8 cellular contexts compared by ENCODE assay signal in the genomic region with DNA sequence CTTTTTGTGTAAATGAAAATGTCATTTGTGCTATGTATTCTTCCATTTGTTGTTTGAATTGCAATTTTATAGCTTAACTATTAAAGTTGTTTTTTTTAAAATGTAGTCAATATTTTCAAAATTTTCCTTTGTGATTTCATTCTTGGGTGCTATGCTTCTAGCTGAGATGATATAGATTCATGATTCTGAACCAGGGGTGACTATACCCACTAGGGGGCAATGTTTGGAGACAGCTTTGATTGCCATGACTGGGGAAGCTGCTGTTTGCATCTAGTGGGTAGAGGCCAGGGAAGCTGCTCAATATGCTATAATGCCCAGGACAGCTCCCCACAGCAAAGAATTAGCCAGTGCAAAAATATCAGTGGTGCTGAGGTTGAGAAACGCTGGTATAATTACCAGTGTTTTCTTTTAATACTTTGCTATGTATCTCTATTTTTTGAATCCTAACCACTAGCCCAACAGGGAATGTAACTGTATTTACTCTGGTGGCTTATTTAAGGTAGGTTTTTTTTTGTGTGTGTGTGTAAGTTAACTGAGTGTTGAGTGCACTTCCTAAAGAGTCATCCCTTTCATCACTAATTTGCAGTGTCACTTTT.
DNase-seq lines count a peak whose midpoint lies in the region; ATAC-seq and TF ChIP-seq lines count a peak whose summit lies in the region.

No MANE protein-coding gene starts in this region.

- intact Hi-C loops in Caco-2 (cut with micrococcal nuclease; ENCODE audit: unreplicated experiment) = loop anchor here (2.0 to 10.0 kb wide), 3 partner anchors 85 to 263 kb away; a partner anchor contains a TSS
- intact Hi-C loops in adrenal gland (cut with DNase I) = no loop called here

- peak in 1 of 2 experiments; percentile 58 for TF ChIP-seq CTCF in Caco-2 (IDR thresholded peaks at IDR 0.05; ENCODE audit: insufficient read depth in 1 of 2, low read depth in 1 of 2, low read length in 1 of 2, severe bottlenecking in 1 of 2, unreplicated experiment in 1 of 2)
- TF ChIP-seq CTCF in adrenal gland (IDR thresholded peaks at IDR 0.05) = peak; percentile 44 to 66 (median 54)

- no peak overlapping the region for H3K27ac Mint-ChIP-seq in Caco-2 (ENCODE audit: unreplicated experiment)

- no peak for TF ChIP-seq POLR2A in adrenal gland (IDR thresholded peaks at IDR 0.05)

- H3K9me3 ChIP-seq in Caco-2 (no peaks in the 10 kb centered on the region), adrenal gland (replicated peaks in 1 of 3) (no peaks in the 10 kb centered on the region)

- peak; percentile 30 to 55 for DNase-seq in Caco-2
- peak; percentile 12 for DNase-seq in NCI-H524 treated with DMSO at 0.1 percent for 48 hours (lab: John Stamatoyannopoulos, UW)
- DNase-seq in adrenal gland = peak in 6 of 7 donors; percentile 25 to 65 (median 44)
- DNase-seq in hippocampal formation (lab: John Stamatoyannopoulos, UW) = peak; percentile 30 to 65
- DNase-seq in stimulated activated CD4-positive, alpha-beta T cell treated with anti-CD3 and anti-CD28 coated beads, TNF-alpha, amount 100 ng/mL, for 48 hours (ENCODE audit: low read depth in 3 of 3) = peak in 2 of 3 donors; percentile 5 to 11
- DNase-seq in activated effector memory CD4-positive, alpha-beta T cell treated with anti-CD3 and anti-CD28 coated beads, Interleukin-2, amount 50 U/mL, for 16 hours = no peak

- no peak overlapping the region for H3K4me3 Mint-ChIP-seq in Caco-2 (ENCODE audit: unreplicated experiment)

- no peaks in the 10 kb centered on the region for H3K36me3 Mint-ChIP-seq in Caco-2 (ENCODE audit: insufficient read depth, unreplicated experiment)

- no peaks in the 10 kb centered on the region for H3K9me3 Mint-ChIP-seq in Caco-2 (ENCODE audit: unreplicated experiment)

- no peak overlapping the region for H3K27ac ChIP-seq in adrenal gland

- H3K4me3 ChIP-seq in Caco-2 (ENCODE audit: low read depth, low read length) = no peak overlapping the region
- H3K4me3 ChIP-seq in adrenal gland = no peak overlapping the region

- WGBS in adrenal gland, 4 donors = 32 to 54% (median 36%) methylated on average over 1 of the region's 1 CpG

- ATAC-seq in GM19328 (IDR thresholded peaks at IDR 0.05; ENCODE audit: unreplicated experiment) (peak; percentile 81), HG03575 (IDR thresholded peaks at IDR 0.05; ENCODE audit: extremely low read depth, insufficient number of reproducible peaks, low FRiP score, unreplicated experiment) (peak; percentile 77)

- H3K36me3 ChIP-seq in Caco-2 (ENCODE audit: control insufficient read depth, insufficient read depth, low read length) = no peaks in the 10 kb centered on the region
- peaks cover 0 to 11% of the 10 kb centered on the region in 2 donors for H3K36me3 ChIP-seq in adrenal gland (replicated peaks in 1 of 2)

- no peaks in the 10 kb centered on the region for H3K4me1 Mint-ChIP-seq in Caco-2 (ENCODE audit: low read depth, unreplicated experiment)

- no TSS peak for BruUV-seq in Caco-2 (replicated peaks; lab: Mats Ljungman, UMichigan)

- POLR2A ChIA-PET in Caco-2 (lab: Charles Lee) = interaction anchor here (0.8 kb wide), 1 partner anchor 181 kb away, joined by 10 read pairs; a partner anchor contains a TSS

- CTCF ChIA-PET in Caco-2 (lab: Charles Lee) = interaction anchor here (0.6 to 1.6 kb wide), 5 partner anchors 18 to 262 kb away, joined by 3 to 22 read pairs (median 3); a partner anchor contains a TSS

- H3K27me3 Mint-ChIP-seq in Caco-2 (ENCODE audit: insufficient read depth, unreplicated experiment) = no peaks in the 10 kb centered on the region

- no peaks in the 10 kb centered on the region for H3K27me3 ChIP-seq in Caco-2 (replicated peaks; ENCODE audit: control insufficient read depth, insufficient read depth, low read length)
- H3K27me3 ChIP-seq in adrenal gland = no peaks in the 10 kb centered on the region

- H3K4me1 ChIP-seq in Caco-2 = no peaks in the 10 kb centered on the region
- H3K4me1 ChIP-seq in adrenal gland (replicated peaks in 1 of 2) = no peaks in the 10 kb centered on the region
